In the genomic region with DNA sequence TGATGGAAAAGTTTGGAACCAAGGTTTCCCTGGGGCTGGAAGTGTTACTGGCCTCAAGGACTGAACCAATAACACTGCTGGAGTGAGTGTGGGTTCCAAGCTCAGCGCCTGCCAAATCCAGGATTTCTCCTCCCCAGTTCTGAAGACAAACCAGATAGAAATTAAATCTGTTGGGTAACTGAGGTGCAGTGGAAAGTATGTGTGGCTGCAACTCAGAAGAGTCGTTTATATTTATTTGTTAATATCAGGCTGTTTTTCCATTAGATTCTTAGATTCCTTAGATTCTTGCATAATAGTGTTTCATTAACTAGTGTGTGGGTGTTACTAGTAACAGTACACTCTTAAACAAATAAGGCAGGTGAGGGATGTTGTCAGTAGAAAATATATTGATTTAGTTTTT, we compare ENCODE assay signal across 1 cellular context.
TF ChIP-seq lines count a peak whose summit lies in the region.

No MANE protein-coding gene starts in this region.

TF ChIP-seq in GM23338, 12 proteins besides CTCF, POLR2A, EP300 and RAD21 (continued from another document):
- TF ChIP-seq, protein P1, sequence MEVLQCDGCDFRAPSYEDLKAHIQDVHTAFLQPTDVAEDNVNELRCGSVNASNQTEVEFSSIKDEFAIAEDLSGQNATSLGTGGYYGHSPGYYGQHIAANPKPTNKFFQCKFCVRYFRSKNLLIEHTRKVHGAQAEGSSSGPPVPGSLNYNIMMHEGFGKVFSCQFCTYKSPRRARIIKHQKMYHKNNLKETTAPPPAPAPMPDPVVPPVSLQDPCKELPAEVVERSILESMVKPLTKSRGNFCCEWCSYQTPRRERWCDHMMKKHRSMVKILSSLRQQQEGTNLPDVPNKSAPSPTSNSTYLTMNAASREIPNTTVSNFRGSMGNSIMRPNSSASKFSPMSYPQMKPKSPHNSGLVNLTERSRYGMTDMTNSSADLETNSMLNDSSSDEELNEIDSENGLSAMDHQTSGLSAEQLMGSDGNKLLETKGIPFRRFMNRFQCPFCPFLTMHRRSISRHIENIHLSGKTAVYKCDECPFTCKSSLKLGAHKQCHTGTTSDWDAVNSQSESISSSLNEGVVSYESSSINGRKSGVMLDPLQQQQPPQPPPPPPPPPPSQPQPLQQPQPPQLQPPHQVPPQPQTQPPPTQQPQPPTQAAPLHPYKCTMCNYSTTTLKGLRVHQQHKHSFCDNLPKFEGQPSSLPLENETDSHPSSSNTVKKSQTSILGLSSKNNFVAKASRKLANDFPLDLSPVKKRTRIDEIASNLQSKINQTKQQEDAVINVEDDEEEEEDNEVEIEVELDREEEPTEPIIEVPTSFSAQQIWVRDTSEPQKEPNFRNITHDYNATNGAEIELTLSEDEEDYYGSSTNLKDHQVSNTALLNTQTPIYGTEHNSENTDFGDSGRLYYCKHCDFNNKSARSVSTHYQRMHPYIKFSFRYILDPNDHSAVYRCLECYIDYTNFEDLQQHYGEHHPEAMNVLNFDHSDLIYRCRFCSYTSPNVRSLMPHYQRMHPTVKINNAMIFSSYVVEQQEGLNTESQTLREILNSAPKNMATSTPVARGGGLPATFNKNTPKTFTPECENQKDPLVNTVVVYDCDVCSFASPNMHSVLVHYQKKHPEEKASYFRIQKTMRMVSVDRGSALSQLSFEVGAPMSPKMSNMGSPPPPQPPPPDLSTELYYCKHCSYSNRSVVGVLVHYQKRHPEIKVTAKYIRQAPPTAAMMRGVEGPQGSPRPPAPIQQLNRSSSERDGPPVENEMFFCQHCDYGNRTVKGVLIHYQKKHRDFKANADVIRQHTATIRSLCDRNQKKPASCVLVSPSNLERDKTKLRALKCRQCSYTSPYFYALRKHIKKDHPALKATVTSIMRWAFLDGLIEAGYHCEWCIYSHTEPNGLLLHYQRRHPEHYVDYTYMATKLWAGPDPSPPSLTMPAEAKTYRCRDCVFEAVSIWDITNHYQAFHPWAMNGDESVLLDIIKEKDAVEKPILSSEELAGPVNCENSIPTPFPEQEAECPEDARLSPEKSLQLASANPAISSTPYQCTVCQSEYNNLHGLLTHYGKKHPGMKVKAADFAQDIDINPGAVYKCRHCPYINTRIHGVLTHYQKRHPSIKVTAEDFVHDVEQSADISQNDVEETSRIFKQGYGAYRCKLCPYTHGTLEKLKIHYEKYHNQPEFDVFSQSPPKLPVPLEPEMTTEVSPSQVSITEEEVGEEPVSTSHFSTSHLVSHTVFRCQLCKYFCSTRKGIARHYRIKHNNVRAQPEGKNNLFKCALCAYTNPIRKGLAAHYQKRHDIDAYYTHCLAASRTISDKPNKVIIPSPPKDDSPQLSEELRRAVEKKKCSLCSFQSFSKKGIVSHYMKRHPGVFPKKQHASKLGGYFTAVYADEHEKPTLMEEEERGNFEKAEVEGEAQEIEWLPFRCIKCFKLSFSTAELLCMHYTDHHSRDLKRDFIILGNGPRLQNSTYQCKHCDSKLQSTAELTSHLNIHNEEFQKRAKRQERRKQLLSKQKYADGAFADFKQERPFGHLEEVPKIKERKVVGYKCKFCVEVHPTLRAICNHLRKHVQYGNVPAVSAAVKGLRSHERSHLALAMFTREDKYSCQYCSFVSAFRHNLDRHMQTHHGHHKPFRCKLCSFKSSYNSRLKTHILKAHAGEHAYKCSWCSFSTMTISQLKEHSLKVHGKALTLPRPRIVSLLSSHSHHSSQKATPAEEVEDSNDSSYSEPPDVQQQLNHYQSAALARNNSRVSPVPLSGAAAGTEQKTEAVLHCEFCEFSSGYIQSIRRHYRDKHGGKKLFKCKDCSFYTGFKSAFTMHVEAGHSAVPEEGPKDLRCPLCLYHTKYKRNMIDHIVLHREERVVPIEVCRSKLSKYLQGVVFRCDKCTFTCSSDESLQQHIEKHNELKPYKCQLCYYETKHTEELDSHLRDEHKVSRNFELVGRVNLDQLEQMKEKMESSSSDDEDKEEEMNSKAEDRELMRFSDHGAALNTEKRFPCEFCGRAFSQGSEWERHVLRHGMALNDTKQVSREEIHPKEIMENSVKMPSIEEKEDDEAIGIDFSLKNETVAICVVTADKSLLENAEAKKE (CRISPR knock-in tag; IDR thresholded peaks at IDR 0.05), result no peak
- TF ChIP-seq STAT1 (IDR thresholded peaks at IDR 0.05; ENCODE audit: unreplicated experiment) (no peak), EZH2phosphoT487 (IDR thresholded peaks at IDR 0.05; ENCODE audit: unreplicated experiment) (no peak), ZNF331 (CRISPR knock-in tag; IDR thresholded peaks at IDR 0.05; ENCODE audit: low read depth) (no peak), ETS1 (IDR thresholded peaks at IDR 0.05) (no peak)
- TF ChIP-seq, protein P2, sequence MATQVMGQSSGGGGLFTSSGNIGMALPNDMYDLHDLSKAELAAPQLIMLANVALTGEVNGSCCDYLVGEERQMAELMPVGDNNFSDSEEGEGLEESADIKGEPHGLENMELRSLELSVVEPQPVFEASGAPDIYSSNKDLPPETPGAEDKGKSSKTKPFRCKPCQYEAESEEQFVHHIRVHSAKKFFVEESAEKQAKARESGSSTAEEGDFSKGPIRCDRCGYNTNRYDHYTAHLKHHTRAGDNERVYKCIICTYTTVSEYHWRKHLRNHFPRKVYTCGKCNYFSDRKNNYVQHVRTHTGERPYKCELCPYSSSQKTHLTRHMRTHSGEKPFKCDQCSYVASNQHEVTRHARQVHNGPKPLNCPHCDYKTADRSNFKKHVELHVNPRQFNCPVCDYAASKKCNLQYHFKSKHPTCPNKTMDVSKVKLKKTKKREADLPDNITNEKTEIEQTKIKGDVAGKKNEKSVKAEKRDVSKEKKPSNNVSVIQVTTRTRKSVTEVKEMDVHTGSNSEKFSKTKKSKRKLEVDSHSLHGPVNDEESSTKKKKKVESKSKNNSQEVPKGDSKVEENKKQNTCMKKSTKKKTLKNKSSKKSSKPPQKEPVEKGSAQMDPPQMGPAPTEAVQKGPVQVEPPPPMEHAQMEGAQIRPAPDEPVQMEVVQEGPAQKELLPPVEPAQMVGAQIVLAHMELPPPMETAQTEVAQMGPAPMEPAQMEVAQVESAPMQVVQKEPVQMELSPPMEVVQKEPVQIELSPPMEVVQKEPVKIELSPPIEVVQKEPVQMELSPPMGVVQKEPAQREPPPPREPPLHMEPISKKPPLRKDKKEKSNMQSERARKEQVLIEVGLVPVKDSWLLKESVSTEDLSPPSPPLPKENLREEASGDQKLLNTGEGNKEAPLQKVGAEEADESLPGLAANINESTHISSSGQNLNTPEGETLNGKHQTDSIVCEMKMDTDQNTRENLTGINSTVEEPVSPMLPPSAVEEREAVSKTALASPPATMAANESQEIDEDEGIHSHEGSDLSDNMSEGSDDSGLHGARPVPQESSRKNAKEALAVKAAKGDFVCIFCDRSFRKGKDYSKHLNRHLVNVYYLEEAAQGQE (IDR thresholded peaks at IDR 0.05; ENCODE audit: unreplicated experiment), result no peak
